ENCODE assay signal across 25 cellular contexts in genomic region chr9:127066775-127067111, GRCh38. TPM values are rescaled to one million over a fixed set of nuclear protein-coding genes. Genes with fewer than 3 reads are reported as not detected.
DNase-seq lines count a peak whose midpoint lies in the region; ATAC-seq, FAIRE-seq and TF ChIP-seq lines count a peak whose summit lies in the region.
"Had no signal": no experiment of that assay in that cellular context is flagged by ENCODE, and none has a peak within 500 bp of the region (broad histone marks: within the 10 kb centered on the region; RNA-seq: fewer than 3 reads in every experiment).

No MANE protein-coding gene starts in this region.

- POLR2A ChIA-PET in K562 (lab: Yijun Ruan, JAX) = no interaction called here

- H4K8ac ChIP-seq in neuronal stem cell (ENCODE audit: low read depth, low read length) = no peak overlapping the region

- TF ChIP-seq POLR2A in K562 (conservative IDR thresholded peaks at IDR 0.05) = no peak
- no peak for TF ChIP-seq POLR2A in stomach (IDR thresholded peaks at IDR 0.05)

- no peaks in the 10 kb centered on the region for H3K79me2 ChIP-seq in K562 (ENCODE audit: control insufficient read depth, insufficient read depth, low read length)

- H3K36me3 ChIP-seq in K562 (ENCODE audit: control insufficient read depth, insufficient read depth, low read length) = no peaks in the 10 kb centered on the region
- peaks cover 0 to 16% (median 7%) of the 10 kb centered on the region in 4 donors for H3K36me3 ChIP-seq in stomach
- H3K36me3 ChIP-seq in neuronal stem cell (replicated peaks in 1 of 2; ENCODE audit: control insufficient read depth in 2 of 2, insufficient read depth in 2 of 2, low read length in 2 of 2) = no peaks in the 10 kb centered on the region
- H3K36me3 ChIP-seq: ascending aorta had no signal

- H4K20me1 ChIP-seq in K562 (replicated peaks; ENCODE audit: control insufficient read depth, insufficient read depth, low read length) = no peaks in the 10 kb centered on the region

- H3K9ac ChIP-seq in K562 (ENCODE audit: insufficient read depth in 1 of 2, low read depth in 2 of 2, low read length in 2 of 2) (no peak overlapping the region), neuronal stem cell (ENCODE audit: low read depth, low read length, poor library complexity) (no peak overlapping the region)

- no TSS peak for BruUV-seq in K562 (replicated peaks; lab: Mats Ljungman, UMichigan)

- CTCF ChIA-PET in K562 (lab: Yijun Ruan, JAX; ENCODE audit: low intra/inter-chr PET ratio) = no interaction called here

- H2AFZ ChIP-seq in K562 (ENCODE audit: low read depth, low read length) (no peak overlapping the region), neuronal stem cell (ENCODE audit: low read length) (no peak overlapping the region)

- H3K4me2 ChIP-seq in K562 (ENCODE audit: insufficient read depth, low read length) (no peak overlapping the region), neuronal stem cell (ENCODE audit: insufficient read depth, low read length, poor library complexity, severe bottlenecking) (no peak overlapping the region)

- no peak overlapping the region for H2BK12ac ChIP-seq in neuronal stem cell (ENCODE audit: low read length)

- H3K4me3 ChIP-seq in AG09309 (ENCODE audit: control insufficient read depth, low read depth, low read length) (no peak overlapping the region), K562 (no peak overlapping the region), stomach (no peak overlapping the region), neuronal stem cell (ENCODE audit: low read length in 2 of 2) (no peak overlapping the region)
- H3K4me3 ChIP-seq: ascending aorta, spleen had no signal

- DNase-seq in AG09309 (ENCODE audit: low read depth) (peak; percentile 17), MV-4-11 (lab: John Stamatoyannopoulos, UW) (peak; percentile 53), K562 (ENCODE audit: extremely low read depth in 1 of 4, low spot score in 3 of 4) (no peak), iris pigment epithelial cell (ENCODE audit: low read depth) (peak; percentile 91), stomach (no peak), DMS53 (lab: John Stamatoyannopoulos, UW) (no peak), neuronal stem cell (ENCODE audit: low spot score) (no peak), foreskin keratinocyte (no peak)
- DNase-seq: ACHN; activated CD4-positive, alpha-beta memory T cell treated with anti-CD3 and anti-CD28 coated beads for 36 hours; activated naive CD4-positive, alpha-beta T cell treated with Interleukin-2 at 50 U/mL for 16 hours; activated T-cell treated with anti-CD3 and anti-CD28 coated beads, Interleukin-2, amount 50 U/mL, for 1 hour; DMS79; endodermal cell; left cardiac atrium; NCI-H1105 treated with DMSO at 0.1 percent for 48 hours; NCI-H526 treated with DMSO at 0.1 percent for 48 hours; SHP77 treated with DMSO at 0.1 percent for 48 hours; spleen; T-helper 17 cell had no signal

- no peak overlapping the region for H3K14ac ChIP-seq in neuronal stem cell (ENCODE audit: low read length)

- no peaks in the 10 kb centered on the region for H3K79me1 ChIP-seq in neuronal stem cell (ENCODE audit: low read depth, low read length)

- H2BK15ac ChIP-seq in neuronal stem cell (ENCODE audit: low read length) = no peak overlapping the region

- no peak for FAIRE-seq in K562 (lab: Jason Lieb, UNC)
- FAIRE-seq: colon, frontal cortex had no signal

- H3K27me3 ChIP-seq in K562 (ENCODE audit: control insufficient read depth in 2 of 2, insufficient read depth in 2 of 2, low read length in 2 of 2) (peaks cover 4 to 12% of the 10 kb centered on the region in 2 experiments; a peak in 4 of 5 replicates), stomach (no peaks in the 10 kb centered on the region), neuronal stem cell (ENCODE audit: control insufficient read depth in 3 of 3, insufficient read depth in 3 of 3, low read depth in 1 of 3, low read length in 3 of 3) (no peaks in the 10 kb centered on the region), foreskin keratinocyte (no peaks in the 10 kb centered on the region)
- H3K27me3 ChIP-seq: ascending aorta, spleen had no signal

- no peaks in the 10 kb centered on the region for H3K9me1 ChIP-seq in K562 (ENCODE audit: control insufficient read depth, insufficient read depth, low read length)

- WGBS in K562 (ENCODE audit: insufficient coverage, low coverage, missing lambda C conversion rate) = 9% methylated on average over 2 of the region's 2 CpGs
- 29 to 61% (median 53%) methylated on average over 2 of the region's 2 CpGs for WGBS in stomach, 5 donors
- WGBS in neuronal stem cell (ENCODE audit: extremely low coverage in 2 of 2, insufficient read length in 2 of 2, insufficient replicate concordance in 1 of 2), 2 donors = no CpG with 5 or more reads among the region's 2 CpGs

- ATAC-seq in K562 (no peak), foreskin keratinocyte (no peak)
- ATAC-seq: T-helper 17 cell, WTC11 had no signal

- no peak overlapping the region for H3K4ac ChIP-seq in neuronal stem cell (ENCODE audit: low read length)

- TF ChIP-seq RAD21 in K562 (CRISPR knock-in tag; conservative IDR thresholded peaks at IDR 0.05 in 1 of 2, IDR thresholded peaks at IDR 0.05 in 1 of 2) = no peak

- no peak overlapping the region for H2AK5ac ChIP-seq in neuronal stem cell (ENCODE audit: low read depth, low read length)

- no peak overlapping the region for H2BK120ac ChIP-seq in neuronal stem cell (ENCODE audit: low read depth, low read length)

- TF ChIP-seq EP300 in K562 (IDR thresholded peaks at IDR 0.05; ENCODE audit: low read length) = no peak
- TF ChIP-seq EP300 in stomach (IDR thresholded peaks at IDR 0.05) = no peak

- in situ Hi-C loops in K562 (cut with MboI) = no loop called here

- H2BK5ac ChIP-seq in neuronal stem cell (ENCODE audit: low read length) = no peak overlapping the region

- no peaks in the 10 kb centered on the region for H3K9me3 ChIP-seq in K562 (replicated peaks; ENCODE audit: control insufficient read depth, insufficient read depth, low read depth, low read length)
- H3K9me3 ChIP-seq in stomach = peaks cover 0 to 5% (median under 1%) of the 10 kb centered on the region in 4 donors
- peaks cover 0 to 4% of the 10 kb centered on the region in 2 donors for H3K9me3 ChIP-seq in neuronal stem cell (replicated peaks in 1 of 2; ENCODE audit: control insufficient read depth in 2 of 2, insufficient read depth in 1 of 2, low read depth in 1 of 2, low read length in 2 of 2)
- H3K9me3 ChIP-seq: ascending aorta had no signal

- H3K23ac ChIP-seq in neuronal stem cell (ENCODE audit: low read depth, low read length, poor library complexity) = no peak overlapping the region

- H4K91ac ChIP-seq in neuronal stem cell (ENCODE audit: low read depth, low read length, poor library complexity) = no peak overlapping the region

- TF ChIP-seq CTCF in AG09309 (IDR thresholded peaks at IDR 0.05; ENCODE audit: control insufficient read depth, insufficient read depth, low read depth, low read length, missing control alignments) = no peak
- TF ChIP-seq CTCF in K562 (IDR thresholded peaks at IDR 0.05 in 2 of 3, conservative IDR thresholded peaks at IDR 0.05 in 1 of 3; ENCODE audit: insufficient read depth in 2 of 3, low read depth in 1 of 3, low read length in 3 of 3) = no peak
- no peak for TF ChIP-seq CTCF in stomach (IDR thresholded peaks at IDR 0.05)
- TF ChIP-seq CTCF in foreskin keratinocyte (conservative IDR thresholded peaks at IDR 0.05) = no peak

- no peak overlapping the region for H3K18ac ChIP-seq in neuronal stem cell (ENCODE audit: low read length)

- H3K4me1 ChIP-seq in K562 (replicated peaks in 1 of 2; ENCODE audit: control insufficient read depth in 2 of 2, insufficient read depth in 2 of 2, low read length in 2 of 2) = no peaks in the 10 kb centered on the region
- H3K4me1 ChIP-seq in stomach = peaks cover 10 to 40% (median 13%) of the 10 kb centered on the region in 4 donors
- no peaks in the 10 kb centered on the region for H3K4me1 ChIP-seq in neuronal stem cell (ENCODE audit: control insufficient read depth in 2 of 2, insufficient read depth in 1 of 2, low read depth in 1 of 2, low read length in 2 of 2)
- H3K4me1 ChIP-seq in foreskin keratinocyte = peaks cover 5% of the 10 kb centered on the region
- H3K4me1 ChIP-seq: ascending aorta, spleen had no signal

- no peak overlapping the region for H3K27ac ChIP-seq in K562 (ENCODE audit: extremely low read depth, low read depth, low read length)
- peak overlapping the region in 2 of 5 donors; percentile 33 to 34 for H3K27ac ChIP-seq in stomach
- H3K27ac ChIP-seq in neuronal stem cell (replicated peaks; ENCODE audit: low read length) = no peak overlapping the region
- no peak overlapping the region for H3K27ac ChIP-seq in foreskin keratinocyte
- H3K27ac ChIP-seq: ascending aorta had no signal

- intact Hi-C loops in K562 (cut with micrococcal nuclease) (no loop called here), stomach (cut with DNase I; ENCODE audit: low total_unique reads) (no loop called here)

RNA-seq across cellular contexts. Expression of gene ANGPTL2, which starts 55.7 kb away (rescaled TPM):
- total RNA-seq in K562 (2011; cell fraction: chromatin; rRNA removed; ENCODE audit: low replicate concordance) = not detected in 2 replicates
- not detected in 2 replicates for total RNA-seq in K562 (2011; cell fraction: nucleolus; rRNA removed)
- total RNA-seq in K562 (2011; cell fraction: nucleoplasm; rRNA removed) = not detected in 2 replicates
- total RNA-seq in K562 (2014; rRNA removed) (not detected in 2 replicates), K562 (2014; rRNA removed; fragmentation: Illumina TruSeq; extraction: Trizol) (not detected in 2 replicates), K562 (2015; rRNA removed; fragmentation: Illumina TruSeq; extraction: Trizol) (not detected in 2 replicates), K562 (2021) (not detected in 2 replicates), stomach (10 to 100 TPM in 4 of 5 donors, 1 to 10 TPM in 1; 7.8 to 26.3 (median 14.0) TPM), foreskin keratinocyte (0.32 and 0.37 TPM in 2 replicates)
- polyA plus RNA-seq in K562 (2011; rRNA removed) (not detected in 2 replicates), K562 (2014; fragmentation: Illumina TruSeq; extraction: Trizol) (not detected in 2 replicates), K562 (2014; fragmentation: Nextera tagmentation; extraction: Ambion mirVana) (not detected), K562 (2014; rRNA removed) (not detected in 2 replicates), stomach (1 to 10 TPM; 5.7 to 6.1 (median 5.7) TPM), foreskin keratinocyte (0.36 and 0.38 TPM in 2 replicates)
- 0.01 TPM in 1 of 2 replicates, not detected in the other for polyA plus RNA-seq in K562 (2011; cell fraction: cytosol; rRNA removed)
- not detected in 2 replicates for polyA plus RNA-seq in K562 (2011; cell fraction: nucleus; rRNA removed)
- polyA plus RNA-seq in K562 (2012) = 0.03 TPM in 1 of 2 replicates, not detected in the other
- not detected in 2 replicates for polyA minus RNA-seq in K562 (2011; rRNA and poly(A)+ RNA removed)
- not detected in 2 replicates for polyA minus RNA-seq in K562 (2011; cell fraction: cytosol; rRNA and poly(A)+ RNA removed)
- not detected in 2 replicates for polyA minus RNA-seq in K562 (2011; cell fraction: nucleus; rRNA and poly(A)+ RNA removed)
- 13.6 TPM for polyA plus RNA-seq in neuronal stem cell (2013, experiment 1 of 2)
- polyA plus RNA-seq in neuronal stem cell (2013, experiment 2 of 2) = 14.2 TPM
- total RNA-seq: activated CD4-positive, alpha-beta memory T cell treated with anti-CD3 and anti-CD28 coated beads for 36 hours; OCI-LY7 had no signal

Comparison
In these comparisons a context has a peak if more than half of its experiments do, and no peak if none do; other contexts are left out.
1. DNase-seq: peak in AG09309 (single experiment), MV-4-11 (single experiment) and iris pigment epithelial cell (single experiment); none in K562 (0 of 4), stomach (single experiment), DMS53 (single experiment), neuronal stem cell (single experiment) and foreskin keratinocyte (0 of 2).